13 cellular contexts compared by ENCODE assay signal in the genomic region with DNA sequence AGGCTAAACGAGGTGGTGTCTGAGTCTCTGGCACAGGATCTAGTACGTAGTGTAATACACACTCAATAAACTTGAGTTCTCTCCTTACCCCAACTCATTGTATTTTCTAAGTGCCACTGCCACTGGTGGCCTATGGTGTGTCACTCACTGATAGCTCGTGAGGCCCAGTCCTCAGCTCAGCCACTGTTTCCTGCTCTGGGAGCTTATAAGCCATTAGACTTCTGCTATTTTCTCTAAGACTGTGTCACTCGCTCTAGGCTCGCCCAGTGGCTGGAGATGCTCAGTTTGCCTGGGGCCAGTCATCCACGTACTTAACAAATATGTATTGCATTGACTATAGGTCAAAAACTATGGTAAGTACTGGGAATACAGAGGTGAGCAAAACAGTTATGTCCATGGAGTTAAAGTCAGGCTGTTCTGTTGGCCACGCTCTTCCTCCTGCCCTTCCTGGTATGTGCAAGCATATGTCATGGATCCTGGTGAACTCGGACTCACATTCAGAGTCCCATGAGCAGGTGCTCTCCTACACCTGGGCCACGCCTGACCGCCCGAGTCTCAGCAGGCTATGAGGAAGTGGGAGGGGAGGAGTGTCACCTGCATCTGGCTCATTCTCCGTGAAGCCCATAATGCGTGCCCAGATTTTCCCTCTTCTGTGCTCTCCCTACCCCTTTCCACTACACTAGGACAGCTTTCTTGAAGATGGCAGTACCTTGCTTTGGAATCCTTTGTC. TPM values are rescaled to one million over a fixed set of nuclear protein-coding genes. Genes with fewer than 3 reads are reported as not detected.
A peak's percentile ranks its signal among the peaks of the same experiment; 100 is the strongest.
DNase-seq lines count a peak whose midpoint lies in the region; ATAC-seq, FAIRE-seq and TF ChIP-seq lines count a peak whose summit lies in the region.
"Had no signal": no experiment of that assay in that cellular context is flagged by ENCODE, and none has a peak within 500 bp of the region (broad histone marks: within the 10 kb centered on the region; RNA-seq: fewer than 3 reads in every experiment).

No MANE protein-coding gene starts in this region.

- TF ChIP-seq CTCF in left lung (IDR thresholded peaks at IDR 0.05) (no peak), D721Med (IDR thresholded peaks at IDR 0.05; ENCODE audit: insufficient read depth, missing control alignments) (no peak)

- peaks cover 15 to 22% (median 16%) of the 10 kb centered on the region in 3 donors for H3K4me1 Mint-ChIP-seq in IgD-negative memory B cell
- H3K4me1 Mint-ChIP-seq in activated CD4-positive, alpha-beta memory T cell treated with anti-CD3 and anti-CD28 coated beads for 36 hours (ENCODE audit: low read depth), result peaks cover 20% of the 10 kb centered on the region
- H3K4me1 Mint-ChIP-seq in memory B cell, result peaks cover 28% of the 10 kb centered on the region

- H3K9me3 Mint-ChIP-seq in IgD-negative memory B cell, result no peaks in the 10 kb centered on the region
- H3K9me3 Mint-ChIP-seq in activated CD4-positive, alpha-beta memory T cell treated with anti-CD3 and anti-CD28 coated beads for 36 hours, result no peaks in the 10 kb centered on the region
- H3K9me3 Mint-ChIP-seq in memory B cell, result no peaks in the 10 kb centered on the region

- H3K9me3 ChIP-seq in left lung, result no peaks in the 10 kb centered on the region

- H3K27me3 ChIP-seq in left lung, result no peaks in the 10 kb centered on the region

- no peak for FAIRE-seq in D721Med (lab: Jason Lieb, UNC)
- FAIRE-seq: GM18507 had no signal

- peak overlapping the region in 1 of 4 donors; percentile 14 for H3K4me3 Mint-ChIP-seq in IgD-negative memory B cell
- no peak overlapping the region for H3K4me3 Mint-ChIP-seq in activated CD4-positive, alpha-beta memory T cell treated with anti-CD3 and anti-CD28 coated beads for 36 hours
- H3K4me3 Mint-ChIP-seq in memory B cell, result no peak overlapping the region

- no peak overlapping the region for H3K27ac ChIP-seq in left lung

- peaks cover 3% of the 10 kb centered on the region for H3K36me3 Mint-ChIP-seq in IgD-negative memory B cell
- H3K36me3 Mint-ChIP-seq in activated CD4-positive, alpha-beta memory T cell treated with anti-CD3 and anti-CD28 coated beads for 36 hours, result peaks cover 5% of the 10 kb centered on the region
- H3K36me3 Mint-ChIP-seq in memory B cell, result peaks cover 14% of the 10 kb centered on the region

- intact Hi-C loops in activated CD4-positive, alpha-beta memory T cell treated with anti-CD3 and anti-CD28 coated beads for 36 hours (cut with micrococcal nuclease), result no loop called here
- intact Hi-C loops in left lung (cut with DNase I), result loop anchor here in 1 of 2 donors (10.0 kb wide), 1 partner anchor 67 kb away; no protein-coding TSS in a partner anchor

- H3K4me3 ChIP-seq in left lung, result no peak overlapping the region

- H3K27ac Mint-ChIP-seq in IgD-negative memory B cell (peak overlapping the region; percentile 3 to 90 (median 31)), memory B cell (peak overlapping the region; percentile 86)
- peak overlapping the region; percentile 31 for H3K27ac Mint-ChIP-seq in activated CD4-positive, alpha-beta memory T cell treated with anti-CD3 and anti-CD28 coated beads for 36 hours

- no peaks in the 10 kb centered on the region for H3K4me1 ChIP-seq in left lung

- ATAC-seq in memory B cell (ENCODE audit: low read depth) (peak; percentile 77), left lung (no peak)

- CTCF ChIA-PET in activated CD4-positive, alpha-beta memory T cell treated with anti-CD3 and anti-CD28 coated beads for 36 hours (lab: Charles Lee), result interaction anchor here (0.9 to 7.9 kb wide), 3 partner anchors 9 to 75 kb away, joined by 3 to 35 read pairs (median 6); no protein-coding TSS in a partner anchor

- peak; percentile 4 for DNase-seq in NCI-H146 (lab: John Stamatoyannopoulos, UW)
- DNase-seq in NCI-H146 treated with DMSO at 0.1 percent for 48 hours (lab: John Stamatoyannopoulos, UW; ENCODE audit: unreplicated experiment), result no peak
- DNase-seq in activated CD4-positive, alpha-beta memory T cell treated with anti-CD3 and anti-CD28 coated beads for 36 hours, result no peak
- DNase-seq in memory B cell (ENCODE audit: low spot score in 2 of 2), result no peak
- DNase-seq in left lung, result no peak
- DNase-seq in D721Med (ENCODE audit: insufficient read length, low spot score), result no peak
- no peak for DNase-seq in effector CD4-positive, alpha-beta T cell
- DNase-seq: activated T-cell treated with anti-CD3 and anti-CD28 coated beads, Interleukin-2, amount 50 U/mL, for 1 hour; occipital lobe; stimulated activated naive CD4-positive, alpha-beta T cell treated with Interleukin-2 at 50 U/mL for 16 hours had no signal

- POLR2A ChIA-PET in activated CD4-positive, alpha-beta memory T cell treated with anti-CD3 and anti-CD28 coated beads for 36 hours (lab: Charles Lee), result interaction anchor here (0.5 to 1.2 kb wide), 2 partner anchors 37 to 48 kb away, joined by 3 read pairs; no protein-coding TSS in a partner anchor

- H3K27me3 Mint-ChIP-seq in IgD-negative memory B cell (no peaks in the 10 kb centered on the region), memory B cell (no peaks in the 10 kb centered on the region)
- H3K27me3 Mint-ChIP-seq in activated CD4-positive, alpha-beta memory T cell treated with anti-CD3 and anti-CD28 coated beads for 36 hours, result no peaks in the 10 kb centered on the region

- peaks cover 0 to 14% of the 10 kb centered on the region in 2 donors for H3K36me3 ChIP-seq in left lung

RNA-seq across cellular contexts. Expression of gene DEGS2, which starts 41.6 kb away (rescaled TPM):
- polyA plus RNA-seq in IgD-negative memory B cell, result 6.5 TPM
- total RNA-seq in activated CD4-positive, alpha-beta memory T cell treated with anti-CD3 and anti-CD28 coated beads for 36 hours, result 1 to 10 TPM; 1.1 to 1.3 TPM
- 1 to 10 TPM; 2.0 to 7.6 TPM for total RNA-seq in left lung
- total RNA-seq: A172 had no signal

RNA-seq across cellular contexts. Expression of gene EVL, which starts 52.6 kb away (rescaled TPM):
- 73.3 TPM for polyA plus RNA-seq in IgD-negative memory B cell
- total RNA-seq in activated CD4-positive, alpha-beta memory T cell treated with anti-CD3 and anti-CD28 coated beads for 36 hours, result 100 to 1,000 TPM; 174 to 180 TPM
- 10 to 100 TPM; 60.2 to 84.5 TPM for total RNA-seq in left lung

Comparison
In these comparisons a context has a peak if more than half of its experiments do, and no peak if none do; other contexts are left out.
1. H3K27ac Mint-ChIP-seq: peak in every context shown above with its lines; median percentile 86 in memory B cell; 31 in IgD-negative memory B cell; 31 in activated CD4-positive, alpha-beta memory T cell treated with anti-CD3 and anti-CD28 coated beads for 36 hours.